2 cellular contexts compared by ENCODE assay signal in genomic region chr12:130110910-130111309, GRCh38.
TF ChIP-seq lines count a peak whose summit lies in the region.

No MANE protein-coding gene starts in this region.

TF ChIP-seq in H1, 55 proteins besides CTCF, POLR2A, EP300 and RAD21:
- no peak for TF ChIP-seq CHD1 (IDR thresholded peaks at IDR 0.05; ENCODE audit: low read depth, low read length)
- no peak for TF ChIP-seq SIN3A (conservative IDR thresholded peaks at IDR 0.05 in 1 of 2, IDR thresholded peaks at IDR 0.05 in 1 of 2; ENCODE audit: low read depth in 1 of 2, low read length in 2 of 2)

TF ChIP-seq in GM23338, 12 proteins besides CTCF, POLR2A, EP300 and RAD21:
- TF ChIP-seq REST (IDR thresholded peaks at IDR 0.05; ENCODE audit: unreplicated experiment) (no peak), EZH2phosphoT487 (IDR thresholded peaks at IDR 0.05; ENCODE audit: unreplicated experiment) (no peak)
